In genomic region chr1:180227843-180228647, GRCh38 we compare ENCODE assay signal across 1 cellular context.
TF ChIP-seq lines count a peak whose summit lies in the region.

No MANE protein-coding gene starts in this region.

TF ChIP-seq in K562, 482 proteins besides CTCF, POLR2A, EP300 and RAD21:
- TF ChIP-seq HIVEP1 (CRISPR knock-in tag; IDR thresholded peaks at IDR 0.05): no peak
- TF ChIP-seq CSDE1 (IDR thresholded peaks at IDR 0.05): no peak
- TF ChIP-seq NCOA6 (IDR thresholded peaks at IDR 0.05): no peak
- peak; percentile 99 for TF ChIP-seq CBX8 (IDR thresholded peaks at IDR 0.05; ENCODE audit: borderline replicate concordance, extremely low read depth, low read depth, low read length, poor library complexity, severe bottlenecking)
- 0 out of 2 replicates have a peak, but pooled peaks have one; percentile 1 for TF ChIP-seq BMI1 (IDR thresholded peaks at IDR 0.05; ENCODE audit: low read length)
- peak; percentile 99 for TF ChIP-seq CBX2 (IDR thresholded peaks at IDR 0.05; ENCODE audit: insufficient read depth, low read length, poor library complexity, severe bottlenecking)
- TF ChIP-seq CBX5 (IDR thresholded peaks at IDR 0.05; ENCODE audit: borderline replicate concordance, low read depth): no peak
- 0 out of 2 replicates have a peak, but pooled peaks have one; percentile 5 for TF ChIP-seq ZNF140 (CRISPR knock-in tag; IDR thresholded peaks at IDR 0.05)
